In genomic region chr2:107582487-107582886, GRCh38 we compare ENCODE assay signal across 31 cellular contexts.
"Had no signal": no experiment of that assay in that cellular context is flagged by ENCODE, and none has a peak within 500 bp of the region (broad histone marks: within the 10 kb centered on the region; RNA-seq: fewer than 3 reads in every experiment).

No MANE protein-coding gene starts in this region.

- H3K4me1 ChIP-seq: body of pancreas, esophagus muscularis mucosa, gastroesophageal sphincter, heart right ventricle had no signal

- H3K4me1 Mint-ChIP-seq: activated B cell treated with CpG ODN at 0.5 μM for 24 hours; activated CD4-positive, alpha-beta T cell treated with anti-CD3 and anti-CD28 coated beads for 36 hours; activated T-helper 17 cell treated with anti-CD3 and anti-CD28 coated beads, Interleukin-2, amount 50 U/mL, for 72 hours; central memory CD8-positive, alpha-beta T cell; T-helper 17 cell had no signal

- H3K4me3 Mint-ChIP-seq: activated B cell treated with CpG ODN at 0.5 μM for 24 hours; activated CD4-positive, alpha-beta T cell treated with anti-CD3 and anti-CD28 coated beads for 36 hours; activated CD8-positive, alpha-beta T cell treated with anti-CD3 and anti-CD28 coated beads for 36 hours; activated naive CD8-positive, alpha-beta T cell; activated T-cell treated with anti-CD3 and anti-CD28 coated beads, Interleukin-2, amount 50 U/mL, for 4 hours; activated T-helper 17 cell treated with anti-CD3 and anti-CD28 coated beads, Interleukin-2, amount 50 U/mL, for 72 hours; central memory CD8-positive, alpha-beta T cell; dendritic cell treated with granulocyte-macrophage colony-stimulating factor and Interleukin-4, amounts not matched to agents 40 ng/mL and 50 ng/mL, for 4 days; effector memory CD8-positive, alpha-beta T cell; T-helper 17 cell; T-helper 2 cell treated with Interferon-gamma antibody and Interleukin-4, amounts not matched to agents 5 μg/mL and 100 μg/mL, for 36 hours had no signal

- H3K36me3 ChIP-seq: esophagus muscularis mucosa, gastroesophageal sphincter, heart right ventricle, WERI-Rb-1 had no signal

- H3K4me3 ChIP-seq: body of pancreas, coronary artery, esophagus muscularis mucosa, gastroesophageal sphincter, heart right ventricle had no signal

- H3K27ac Mint-ChIP-seq: activated B cell treated with CpG ODN at 0.5 μM for 24 hours; activated CD4-positive, alpha-beta T cell treated with anti-CD3 and anti-CD28 coated beads for 36 hours; activated CD8-positive, alpha-beta T cell treated with anti-CD3 and anti-CD28 coated beads for 36 hours; activated naive CD8-positive, alpha-beta T cell; activated T-helper 17 cell treated with anti-CD3 and anti-CD28 coated beads, Interleukin-2, amount 50 U/mL, for 72 hours; dendritic cell treated with granulocyte-macrophage colony-stimulating factor and Interleukin-4, amounts not matched to agents 40 ng/mL and 50 ng/mL, for 4 days; effector memory CD8-positive, alpha-beta T cell; T-helper 17 cell; T-helper 2 cell treated with Interferon-gamma antibody and Interleukin-4, amounts not matched to agents 5 μg/mL and 100 μg/mL, for 36 hours had no signal

- H3K27me3 ChIP-seq: body of pancreas, esophagus muscularis mucosa, foreskin keratinocyte, gastroesophageal sphincter, heart right ventricle had no signal

- DNase-seq: activated B cell treated with CpG ODN at 0.5 μM for 24 hours; activated CD4-positive, alpha-beta T cell treated with anti-CD3 and anti-CD28 coated beads for 36 hours; activated CD4-positive, alpha-beta T cell treated with anti-CD3 and anti-CD28 coated beads, Interleukin-2, amount 50 U/mL, for 1 hour; activated CD4-positive, alpha-beta T cell treated with anti-CD3 and anti-CD28 coated beads, Interleukin-2, amount 50 U/mL, for 48 hours; activated CD8-positive, alpha-beta memory T cell treated with anti-CD3 and anti-CD28 coated beads for 24 hours; activated CD8-positive, alpha-beta T cell treated with anti-CD3 and anti-CD28 coated beads for 36 hours; activated effector memory CD4-positive, alpha-beta T cell treated with Interleukin-2 at 50 U/mL for 16 hours; activated gamma-delta T cell treated with Interleukin-2 at 50 U/mL for 16 hours; activated naive CD4-positive, alpha-beta T cell treated with anti-CD3 and anti-CD28 coated beads, Interleukin-2, amount 50 U/mL, for 16 hours; activated naive CD4-positive, alpha-beta T cell treated with Interleukin-2 at 50 U/mL for 16 hours; activated T-cell treated with anti-CD3 and anti-CD28 coated beads, Interleukin-2, amount 50 U/mL, for 4 hours; amniotic stem cell; anterior cingulate cortex; body of pancreas; effector CD4-positive, alpha-beta T cell; effector memory CD8-positive, alpha-beta T cell; erythroblast; heart right ventricle; T-helper 1 cell; T-helper 17 cell; T1000; WERI-Rb-1 had no signal

- H3K36me3 Mint-ChIP-seq: activated naive CD8-positive, alpha-beta T cell had no signal

- H3K27ac ChIP-seq: body of pancreas, coronary artery, esophagus muscularis mucosa, foreskin keratinocyte, gastroesophageal sphincter, heart right ventricle, WERI-Rb-1 had no signal

- H3K9me3 ChIP-seq: body of pancreas, esophagus muscularis mucosa, gastroesophageal sphincter, heart right ventricle had no signal

- H3K9me3 Mint-ChIP-seq: activated CD8-positive, alpha-beta T cell treated with anti-CD3 and anti-CD28 coated beads for 36 hours; T-helper 2 cell treated with Interferon-gamma antibody and Interleukin-4, amounts not matched to agents 5 μg/mL and 100 μg/mL, for 36 hours had no signal

- H3K27me3 Mint-ChIP-seq: activated B cell treated with CpG ODN at 0.5 μM for 24 hours; activated CD4-positive, alpha-beta T cell treated with anti-CD3 and anti-CD28 coated beads for 36 hours; activated CD8-positive, alpha-beta T cell treated with anti-CD3 and anti-CD28 coated beads for 36 hours; activated naive CD8-positive, alpha-beta T cell; activated T-helper 17 cell treated with anti-CD3 and anti-CD28 coated beads, Interleukin-2, amount 50 U/mL, for 72 hours; central memory CD8-positive, alpha-beta T cell; dendritic cell treated with granulocyte-macrophage colony-stimulating factor and Interleukin-4, amounts not matched to agents 40 ng/mL and 50 ng/mL, for 4 days; effector memory CD8-positive, alpha-beta T cell; T-helper 17 cell had no signal
